ENCODE assay signal across 8 cellular contexts in genomic region chr22:41021655-41022454, GRCh38.
DNase-seq lines count a peak whose midpoint lies in the region; ATAC-seq and TF ChIP-seq lines count a peak whose summit lies in the region.

No MANE protein-coding gene starts in this region.

- ATAC-seq in GM19351 (IDR thresholded peaks at IDR 0.05; ENCODE audit: unreplicated experiment) (peak; percentile 75), IMR-90 (ENCODE audit: low read depth) (peak; percentile 79), heart left ventricle (peak; percentile 45 to 82 (median 76))

- peak overlapping the region; percentile 54 for H3K4me3 ChIP-seq in IMR-90 (ENCODE audit: insufficient read depth, low read depth, low read length)
- peak overlapping the region; percentile 90 for H3K4me3 ChIP-seq in SK-N-MC
- H3K4me3 ChIP-seq in heart left ventricle: peak overlapping the region; percentile 53 to 93 (median 80)
- H3K4me3 ChIP-seq in vagina: peak overlapping the region; percentile 66 to 82

- H3K23ac ChIP-seq in IMR-90 (ENCODE audit: low read depth, low read length): peak overlapping the region; percentile 97

- POLR2A ChIA-PET in IMR-90 (lab: Charles Lee; ENCODE audit: unreplicated experiment): interaction anchor here (0.8 to 1.4 kb wide), 2 partner anchors 9 to 70 kb away, joined by 3 read pairs; no protein-coding TSS in a partner anchor

- H3K9ac ChIP-seq in IMR-90 (ENCODE audit: low read depth, low read length) (peak overlapping the region; percentile 84), SK-N-MC (ENCODE audit: insufficient read length) (peak overlapping the region; percentile 97)

- in situ Hi-C loops in IMR-90 (cut with MboI; ENCODE audit: low sequenced_read_pairs): no loop called here

- peak overlapping the region; percentile 96 for H2AK9ac ChIP-seq in IMR-90 (replicated peaks; ENCODE audit: low read depth, low read length, poor library complexity)

- peak overlapping the region; percentile 94 for H3K14ac ChIP-seq in IMR-90 (replicated peaks; ENCODE audit: low read depth, low read length)

- H3K18ac ChIP-seq in IMR-90 (ENCODE audit: low read depth, low read length): peak overlapping the region; percentile 69

- H2BK120ac ChIP-seq in IMR-90 (ENCODE audit: low read depth, low read length): peak overlapping the region; percentile 61; the same call in 1 of the 2 replicates

- H4K20me1 ChIP-seq in IMR-90 (ENCODE audit: insufficient read depth, low read length): no peaks in the 10 kb centered on the region

- H3K9me3 Mint-ChIP-seq in CD14-positive monocyte: no peaks in the 10 kb centered on the region

- H3K79me1 ChIP-seq in IMR-90 (ENCODE audit: low read depth in 1 of 2, low read length in 2 of 2): peaks cover 0 to 14% of the 10 kb centered on the region in 2 experiments; a peak in 2 of 4 replicates

- H3K4me2 ChIP-seq in IMR-90 (ENCODE audit: low read depth, low read length): peak overlapping the region; percentile 91

- DNase-seq in CD14-positive monocyte (ENCODE audit: low spot score) (peak; percentile 83), IMR-90 (peak; percentile 16), SK-N-MC (ENCODE audit: low read depth, low spot score) (no peak), heart left ventricle (peak; percentile 70 to 89 (median 75)), posterior vena cava (ENCODE audit: low spot score) (peak; percentile 91), vagina (ENCODE audit: extremely low spot score in 2 of 2) (no peak)
- peak; percentile 0 for DNase-seq in activated naive CD8-positive, alpha-beta T cell treated with anti-CD3 and anti-CD28 coated beads, Interleukin-2, amount 50 U/mL, for 16 hours (ENCODE audit: low read depth, low spot score)

- H3K4me1 ChIP-seq in IMR-90 (ENCODE audit: control insufficient read depth, insufficient read depth, low read length): peaks cover 9% of the 10 kb centered on the region
- H3K4me1 ChIP-seq in heart left ventricle: peaks cover 0 to 25% (median 10%) of the 10 kb centered on the region in 12 donors
- peaks cover 13% of the 10 kb centered on the region for H3K4me1 ChIP-seq in vagina

- peak overlapping the region; percentile 97 to 98 for H3K4me3 Mint-ChIP-seq in CD14-positive monocyte

- H3K56ac ChIP-seq in IMR-90 (ENCODE audit: extremely low read depth, insufficient read depth, low read length): peak overlapping the region; percentile 80

- H2BK15ac ChIP-seq in IMR-90 (ENCODE audit: low read depth, low read length): peak overlapping the region; percentile 60; the same call in 2 of the 3 replicates

- H2BK20ac ChIP-seq in IMR-90 (ENCODE audit: low read depth, low read length): no peak overlapping the region

- WGBS in IMR-90 (ENCODE audit: extremely low coverage in 2 of 2, insufficient read length in 1 of 2), 2 experiments: 1% methylated on average over 44 of the region's 84 CpGs; no CpG with 5 or more reads in 1 of the 2 experiments
- WGBS in heart left ventricle, 4 donors: 0 to 1% (median 1%) methylated on average over 29 to 84 of the region's 84 CpGs

- TF ChIP-seq RAD21 in IMR-90 (IDR thresholded peaks at IDR 0.05; ENCODE audit: low read length): no peak

- peak overlapping the region; percentile 93 for H2AK5ac ChIP-seq in IMR-90 (ENCODE audit: low read depth, low read length)

- no TSS peak for BruUV-seq in IMR-90 (replicated peaks; lab: Mats Ljungman, UMichigan)

- peaks cover 25% of the 10 kb centered on the region for H3K4me1 Mint-ChIP-seq in CD14-positive monocyte

- H3K4ac ChIP-seq in IMR-90 (ENCODE audit: low read depth, low read length): peak overlapping the region; percentile 95

- H2BK5ac ChIP-seq in IMR-90 (ENCODE audit: low read depth, low read length, poor library complexity, severe bottlenecking): peak overlapping the region; percentile 56

- peaks cover 0 to 3% (median 0%) of the 10 kb centered on the region in 3 donors for H3K27me3 Mint-ChIP-seq in CD14-positive monocyte (ENCODE audit: low read depth in 3 of 3)

- peak overlapping the region; percentile 74 for H4K91ac ChIP-seq in IMR-90 (ENCODE audit: insufficient read depth, low read depth, low read length)

- H3K36me3 ChIP-seq in IMR-90 (ENCODE audit: control insufficient read depth, insufficient read depth, low read length) (no peaks in the 10 kb centered on the region), SK-N-MC (ENCODE audit: insufficient read depth, low read length) (no peaks in the 10 kb centered on the region), heart left ventricle (no peaks in the 10 kb centered on the region), vagina (no peaks in the 10 kb centered on the region)

- peaks cover 21 to 23% of the 10 kb centered on the region in 2 donors for H3K36me3 Mint-ChIP-seq in CD14-positive monocyte

- H4K8ac ChIP-seq in IMR-90 (ENCODE audit: low read depth in 2 of 2, low read length in 2 of 2): peak overlapping the region; percentile 88 to 96

- dilution Hi-C loops in IMR-90 (cut with HindIII; ENCODE audit: low sequenced_read_pairs, unreplicated experiment): no loop called here

- H3K27me3 ChIP-seq in IMR-90 (ENCODE audit: control insufficient read depth, insufficient read depth, low read length) (no peaks in the 10 kb centered on the region), heart left ventricle (no peaks in the 10 kb centered on the region), vagina (no peaks in the 10 kb centered on the region)

- CTCF ChIA-PET in IMR-90 (lab: Yijun Ruan, JAX): no interaction called here

- peak overlapping the region; percentile 74 for H4K5ac ChIP-seq in IMR-90 (ENCODE audit: low read depth, low read length)

- peaks cover 7% of the 10 kb centered on the region for H3K9me1 ChIP-seq in IMR-90 (ENCODE audit: insufficient read depth, low read length)

- TF ChIP-seq CTCF in CD14-positive monocyte (IDR thresholded peaks at IDR 0.05) (no peak), IMR-90 (conservative IDR thresholded peaks at IDR 0.05; ENCODE audit: low read depth, low read length) (no peak), heart left ventricle (IDR thresholded peaks at IDR 0.05) (peak in 4 of 12 donors; percentile 16 to 45 (median 40)), vagina (IDR thresholded peaks at IDR 0.05) (no peak)

- H3K27ac Mint-ChIP-seq in CD14-positive monocyte: peak overlapping the region; percentile 95 to 100 (median 99)

- H3K27ac ChIP-seq in IMR-90 (ENCODE audit: insufficient read depth, low read length): peak overlapping the region; percentile 65
- peak overlapping the region; percentile 97 for H3K27ac ChIP-seq in SK-N-MC
- peak overlapping the region; percentile 90 to 99 (median 97) for H3K27ac ChIP-seq in heart left ventricle
- peak overlapping the region; percentile 98 for H3K27ac ChIP-seq in vagina

- peak overlapping the region; percentile 88 for H2AFZ ChIP-seq in IMR-90 (replicated peaks; ENCODE audit: low read length, poor library complexity)

- H3K9me3 ChIP-seq in IMR-90 (ENCODE audit: control insufficient read depth, insufficient read depth, low read length) (no peaks in the 10 kb centered on the region), SK-N-MC (ENCODE audit: low read depth, low read length) (no peaks in the 10 kb centered on the region), heart left ventricle (no peaks in the 10 kb centered on the region), vagina (no peaks in the 10 kb centered on the region)

- TF ChIP-seq POLR2A in IMR-90 (IDR thresholded peaks at IDR 0.05; ENCODE audit: low read depth, low read length) (no peak), heart left ventricle (IDR thresholded peaks at IDR 0.05) (no peak), vagina (IDR thresholded peaks at IDR 0.05) (no peak)

- intact Hi-C loops in CD14-positive monocyte (cut with micrococcal nuclease) (loop anchor here (2.0 to 5.0 kb wide), 3 partner anchors 70 to 75 kb away; partner anchors contain the start of genes EP300 (in 2 of the 2) and RBX1 (in 1 of the 2)), IMR-90 (cut with micrococcal nuclease) (loop anchor here (1.0 to 5.0 kb wide), 2 partner anchors 69 to 70 kb away; partner anchors contain the start of gene RBX1), heart left ventricle (cut with DNase I) (loop anchor here in 9 of 10 donors (1.0 to 10.0 kb wide), 7 partner anchors 27 to 503 kb away; partner anchors contain the start of genes RBX1 (in 7 of the 9) and EP300 (in 1 of the 9)), posterior vena cava (cut with DNase I) (no loop called here), vagina (cut with DNase I) (loop anchor here (1.0 to 2.0 kb wide), 2 partner anchors 69 to 71 kb away; partner anchors contain the start of gene RBX1)

TF ChIP-seq in IMR-90, 13 proteins besides CTCF, POLR2A, EP300 and RAD21 (continues in another document):
- TF ChIP-seq RFX5 (IDR thresholded peaks at IDR 0.05; ENCODE audit: low read depth, low read length) (no peak), RCOR1 (IDR thresholded peaks at IDR 0.05; ENCODE audit: insufficient replicate concordance, low read length) (no peak), BHLHE40 (IDR thresholded peaks at IDR 0.05; ENCODE audit: low read depth, low read length) (no peak), SMC3 (IDR thresholded peaks at IDR 0.05; ENCODE audit: low read depth, low read length) (no peak), ELK1 (IDR thresholded peaks at IDR 0.05; ENCODE audit: borderline replicate concordance, low read depth, low read length) (no peak), MAFK (IDR thresholded peaks at IDR 0.05; ENCODE audit: low read depth, low read length) (no peak), MAZ (IDR thresholded peaks at IDR 0.05; ENCODE audit: borderline replicate concordance, low read depth, low read length) (no peak), MXI1 (IDR thresholded peaks at IDR 0.05; ENCODE audit: borderline replicate concordance, low read depth, low read length) (no peak), CHD1 (IDR thresholded peaks at IDR 0.05; ENCODE audit: low read depth, low read length) (no peak), CEBPB (IDR thresholded peaks at IDR 0.05; ENCODE audit: low read depth, low read length) (no peak), FOS (IDR thresholded peaks at IDR 0.05; ENCODE audit: low read depth, low read length) (no peak), USF2 (IDR thresholded peaks at IDR 0.05; ENCODE audit: low read depth, low read length) (no peak)

Comparison
In these comparisons a context has a peak if more than half of its experiments do, and no peak if none do; other contexts are left out.
1. DNase-seq: peak in CD14-positive monocyte (single experiment), IMR-90 (single experiment), activated naive CD8-positive, alpha-beta T cell treated with anti-CD3 and anti-CD28 coated beads, Interleukin-2, amount 50 U/mL, for 16 hours (single experiment), heart left ventricle (5 of 5) and posterior vena cava (single experiment); none in SK-N-MC (single experiment) and vagina (0 of 2).
2. intact Hi-C loops: an anchor here in CD14-positive monocyte (2.0 to 5.0 kb wide), IMR-90 (1.0 to 5.0 kb wide), heart left ventricle (1.0 to 10.0 kb wide) and vagina (1.0 to 2.0 kb wide); none called in posterior vena cava.
3. Peak in every context shown above with its lines, with median percentiles within 50 percentile points of each other: ATAC-seq, H3K27ac ChIP-seq and H3K4me3 ChIP-seq.